ENCODE assay signal across 19 cellular contexts in genomic region chr13:87975035-87975434, GRCh38.
"Had no signal": no experiment of that assay in that cellular context is flagged by ENCODE, and none has a peak within 500 bp of the region (broad histone marks: within the 10 kb centered on the region; RNA-seq: fewer than 3 reads in every experiment).

No MANE protein-coding gene starts in this region.

- H3K36me3 ChIP-seq: cardiac muscle cell, colonic mucosa, suprapubic skin, upper lobe of left lung had no signal

- H3K27ac Mint-ChIP-seq: activated naive CD8-positive, alpha-beta T cell; natural killer cell had no signal

- H3K4me1 Mint-ChIP-seq: natural killer cell had no signal

- H3K9me3 Mint-ChIP-seq: natural killer cell had no signal

- H3K27me3 Mint-ChIP-seq: activated naive CD8-positive, alpha-beta T cell had no signal

- ATAC-seq: activated CD4-positive, CD25-positive, alpha-beta regulatory T cell treated with anti-CD3 and anti-CD28 coated beads, Interleukin-2, amount 50 U/mL, for 24 hours; mucosa of descending colon; natural killer cell; psoas muscle; sciatic nerve had no signal

- H3K9me3 ChIP-seq: colonic mucosa, psoas muscle, suprapubic skin, upper lobe of left lung had no signal

- H3K4me3 ChIP-seq: cardiac muscle cell, colonic mucosa, mucosa of descending colon, psoas muscle, suprapubic skin, upper lobe of left lung had no signal

- DNase-seq: activated CD4-positive, alpha-beta T cell treated with anti-CD3 and anti-CD28 coated beads, Interleukin-2, amount 50 U/mL, for 4 hours; activated effector memory CD4-positive, alpha-beta T cell treated with Interleukin-2 at 50 U/mL for 16 hours; activated T-cell treated with anti-CD3 and anti-CD28 coated beads, Interleukin-2, amount 50 U/mL, for 1 hour; anterior cingulate cortex; colonic mucosa; hypothalamus; mucosa of descending colon; natural killer cell; nucleus accumbens; psoas muscle; stimulated activated CD4-positive, alpha-beta T cell treated with anti-CD3 and anti-CD28 coated beads, Interleukin-2, amount 100 ng/mL, for 48 hours; stimulated activated naive CD4-positive, alpha-beta T cell treated with Interleukin-2 at 50 U/mL for 16 hours; T-helper 2 cell; upper lobe of left lung had no signal

- H3K27me3 ChIP-seq: cardiac muscle cell, colonic mucosa, suprapubic skin, upper lobe of left lung had no signal

- H3K4me1 ChIP-seq: colonic mucosa, psoas muscle, suprapubic skin, upper lobe of left lung had no signal

- H3K27ac ChIP-seq: cardiac muscle cell, colonic mucosa, psoas muscle, suprapubic skin, upper lobe of left lung had no signal

- H3K4me3 Mint-ChIP-seq: activated naive CD8-positive, alpha-beta T cell; natural killer cell had no signal
